Comparison of ENCODE assay signal across 8 cellular contexts in the genomic region with DNA sequence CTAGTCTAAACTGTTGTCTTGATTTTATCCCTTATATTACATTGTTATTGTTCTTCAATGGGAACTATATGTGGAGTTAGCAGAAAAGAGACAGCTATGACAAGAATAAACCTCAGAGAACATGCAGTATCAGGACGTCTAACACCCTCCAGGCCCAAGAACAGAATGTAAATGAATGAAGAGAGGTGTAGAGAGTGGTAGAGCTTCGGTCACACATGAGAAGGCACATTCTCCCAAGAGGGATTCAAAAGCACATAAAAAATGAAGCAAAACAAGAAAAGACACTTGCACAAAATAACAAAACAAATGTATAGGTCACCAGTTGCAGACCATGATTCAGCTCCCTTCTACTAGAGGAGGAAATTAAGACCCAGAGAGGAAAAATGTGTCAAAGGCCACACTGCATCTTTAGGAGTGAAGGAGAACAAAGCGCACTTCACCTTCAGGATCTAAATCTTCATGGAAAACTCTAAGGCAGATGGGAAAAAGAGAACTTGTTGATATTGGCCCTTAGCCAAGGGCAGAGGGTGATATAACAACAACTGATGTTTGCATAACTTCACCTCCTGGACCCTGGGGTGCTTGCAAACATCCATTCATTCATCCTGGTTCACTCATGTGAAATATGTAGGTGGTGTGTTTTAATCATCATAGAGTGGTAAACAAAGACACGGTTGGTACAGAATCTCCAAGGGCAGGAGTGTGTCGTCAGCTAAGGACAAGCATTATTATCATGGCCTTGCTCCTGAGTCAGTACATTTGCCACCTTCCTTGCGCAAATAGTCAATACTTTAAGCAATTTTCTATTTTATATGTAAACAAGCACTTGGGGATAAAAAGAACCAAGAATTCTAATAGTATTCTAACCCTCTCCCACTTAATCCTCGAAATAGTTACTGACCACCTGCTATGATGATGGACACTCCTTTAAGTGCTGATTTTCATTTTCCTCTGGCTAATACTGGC. TPM values are rescaled to one million over a fixed set of nuclear protein-coding genes. Genes with fewer than 3 reads are reported as not detected.
DNase-seq lines count a peak whose midpoint lies in the region; ATAC-seq and TF ChIP-seq lines count a peak whose summit lies in the region.

No MANE protein-coding gene starts in this region.

- TF ChIP-seq CTCF in vagina (IDR thresholded peaks at IDR 0.05) (no peak), uterus (IDR thresholded peaks at IDR 0.05) (no peak)

- H3K36me3 ChIP-seq in vagina = no peaks in the 10 kb centered on the region
- H3K36me3 ChIP-seq in uterus = no peaks in the 10 kb centered on the region

- no peak overlapping the region for H3K27ac ChIP-seq in vagina
- no peak overlapping the region for H3K27ac ChIP-seq in uterus

- no peaks in the 10 kb centered on the region for H3K4me1 ChIP-seq in vagina
- H3K4me1 ChIP-seq in uterus = no peaks in the 10 kb centered on the region

- H3K27me3 ChIP-seq in vagina (no peaks in the 10 kb centered on the region), uterus (no peaks in the 10 kb centered on the region)

- H3K9me3 ChIP-seq in vagina = no peaks in the 10 kb centered on the region
- no peaks in the 10 kb centered on the region for H3K9me3 ChIP-seq in uterus

- in situ Hi-C loops in G401 (cut with HindIII; ENCODE audit: low sequenced_read_pairs) = loop anchor here (25.0 kb wide), 1 partner anchor 302 kb away; no protein-coding TSS in a partner anchor

- intact Hi-C loops in vagina (cut with DNase I) (no loop called here), uterus (cut with DNase I; ENCODE audit: low total_unique reads) (no loop called here)

- ATAC-seq in GM18499 (IDR thresholded peaks at IDR 0.05; ENCODE audit: insufficient read depth, unreplicated experiment) = peak; percentile 46
- peak; percentile 31 for ATAC-seq in HG02852 (IDR thresholded peaks at IDR 0.05; ENCODE audit: unreplicated experiment)

- H3K4me3 ChIP-seq in vagina = no peak overlapping the region
- H3K4me3 ChIP-seq in uterus = no peak overlapping the region

- DNase-seq in NCI-H460 (ENCODE audit: extremely low read depth, low read depth) = peak; percentile 88
- peak; percentile 55 for DNase-seq in germinal center (ENCODE audit: low spot score)
- no peak for DNase-seq in retina
- no peak for DNase-seq in vagina (ENCODE audit: extremely low spot score in 2 of 2)
- DNase-seq in G401 (ENCODE audit: low spot score) = no peak
- DNase-seq in uterus = no peak

- TF ChIP-seq POLR2A in vagina (IDR thresholded peaks at IDR 0.05) (no peak), uterus (IDR thresholded peaks at IDR 0.05) (no peak)

RNA-seq across cellular contexts. Expression of gene NEK10, which starts 8.8 kb away (rescaled TPM):
- total RNA-seq in NCI-H460 (2014; rRNA removed; shearing (Covaris generic)) = 1.4 and 1.5 TPM in 2 replicates
- 1.9 TPM in 2 replicates for polyA plus RNA-seq in NCI-H460 (2014; cell fraction: nucleus; rRNA removed)
- total RNA-seq in vagina (not detected), uterus (1 to 10 TPM in 1 of 4 donors, under 1 TPM in 3; under 0.01 to 8.3 (median 0.83) TPM)
- 0.51 and 2.9 TPM in 2 replicates for total RNA-seq in G401 (2014; rRNA removed; shearing (Covaris generic))

Comparison
In these comparisons a context has a peak if more than half of its experiments do, and no peak if none do; other contexts are left out.
1. DNase-seq: peak in NCI-H460 (single experiment) and germinal center (single experiment); none in retina (single experiment), vagina (0 of 2), G401 (single experiment) and uterus (0 of 2).